8 cellular contexts compared by ENCODE assay signal in genomic region chr11:133945087-133945974, GRCh38. TPM values are rescaled to one million over a fixed set of nuclear protein-coding genes. Genes with fewer than 3 reads are reported as not detected.
DNase-seq lines count a peak whose midpoint lies in the region; ATAC-seq lines count a peak whose summit lies in the region.
"Had no signal": no experiment of that assay in that cellular context is flagged by ENCODE, and none has a peak within 500 bp of the region (broad histone marks: within the 10 kb centered on the region; RNA-seq: fewer than 3 reads in every experiment).

No MANE protein-coding gene starts in this region.

- H3K9me3 Mint-ChIP-seq in T-cell, result no peaks in the 10 kb centered on the region
- H3K9me3 Mint-ChIP-seq: IgD-negative memory B cell had no signal

- peak overlapping the region; percentile 75 to 79 (median 79) for H3K4me3 Mint-ChIP-seq in T-cell

- POLR2A ChIA-PET in T-cell (lab: Charles Lee), result interaction anchor here in 1 of 2 donors (0.9 kb wide), 1 partner anchor 8 kb away, joined by 3 read pairs; no protein-coding TSS in a partner anchor

- CTCF ChIA-PET in T-cell (lab: Charles Lee), result interaction anchor here (1.0 to 1.5 kb wide), 2 partner anchors 18 kb away, joined by 4 to 10 read pairs; no protein-coding TSS in a partner anchor

- ATAC-seq in T-cell (replicated peaks in 1 of 4), result peak; percentile 79 to 85 (median 82)
- ATAC-seq in stimulated activated naive CD8-positive, alpha-beta T cell treated with anti-CD3 and anti-CD28 coated beads, Interleukin-15, Interleukin-2, amounts not matched to agents 100 U/mL and 50 U/mL, for 24 hours, result peak; percentile 87
- no peak for ATAC-seq in GM19395 (IDR thresholded peaks at IDR 0.05; ENCODE audit: unreplicated experiment)
- ATAC-seq in HG03432 (IDR thresholded peaks at IDR 0.05; ENCODE audit: unreplicated experiment), result no peak

- H3K4me1 Mint-ChIP-seq in T-cell, result peaks cover 61 to 83% (median 72%) of the 10 kb centered on the region in 3 donors

- no peaks in the 10 kb centered on the region for H3K27me3 Mint-ChIP-seq in T-cell

- H3K36me3 Mint-ChIP-seq in T-cell, result peaks cover 9% of the 10 kb centered on the region

- DNase-seq in T-cell (peak; percentile 55 to 90 (median 74)), lung microvascular endothelial cell (ENCODE audit: low read depth in 2 of 2) (peak; percentile 17 to 35), COLO668 (lab: John Stamatoyannopoulos, UW; ENCODE audit: unreplicated experiment) (no peak)
- peak; percentile 79 for DNase-seq in activated gamma-delta T cell treated with anti-CD3 and anti-CD28 coated beads, Interleukin-2, amount 50 U/mL, for 16 hours (ENCODE audit: low read depth)
- DNase-seq in stimulated activated naive CD8-positive, alpha-beta T cell treated with anti-CD3 and anti-CD28 coated beads, Interleukin-15, Interleukin-2, amounts not matched to agents 100 U/mL and 50 U/mL, for 24 hours, result peak; percentile 87

- peak overlapping the region; percentile 95 to 97 for H3K27ac Mint-ChIP-seq in T-cell
- H3K27ac Mint-ChIP-seq: IgD-negative memory B cell had no signal

RNA-seq across cellular contexts. Expression of gene IGSF9B, which starts 11.4 kb away (rescaled TPM):
- 100 to 1,000 TPM in 1 of 5 donors, 10 to 100 TPM in 4; 23.5 to 101 (median 63.1) TPM for total RNA-seq in T-cell
- not detected in 2 replicates for total RNA-seq in lung microvascular endothelial cell

Comparison
In these comparisons a context has a peak if more than half of its experiments do, and no peak if none do; other contexts are left out.
1. ATAC-seq: peak in T-cell (4 of 4) and stimulated activated naive CD8-positive, alpha-beta T cell treated with anti-CD3 and anti-CD28 coated beads, Interleukin-15, Interleukin-2, amounts not matched to agents 100 U/mL and 50 U/mL, for 24 hours (single experiment); none in GM19395 (single experiment) and HG03432 (single experiment).
2. RNA of gene IGSF9B, which starts 11.4 kb away (total RNA-seq): 23.5 to 101 TPM in T-cell; not detected in lung microvascular endothelial cell; every median in the first group is over 10 times any median in the second.